ENCODE assay signal across 19 cellular contexts in genomic region chr21:21010228-21010627, GRCh38. TPM values are rescaled to one million over a fixed set of nuclear protein-coding genes. Genes with fewer than 3 reads are reported as not detected.
DNase-seq lines count a peak whose midpoint lies in the region; ATAC-seq and TF ChIP-seq lines count a peak whose summit lies in the region.
"Had no signal": no experiment of that assay in that cellular context is flagged by ENCODE, and none has a peak within 500 bp of the region (broad histone marks: within the 10 kb centered on the region; RNA-seq: fewer than 3 reads in every experiment).

No MANE protein-coding gene starts in this region.

- H3K9me1 ChIP-seq in IMR-90 (ENCODE audit: insufficient read depth, low read length), result no peaks in the 10 kb centered on the region

- no peak overlapping the region for H4K8ac ChIP-seq in IMR-90 (ENCODE audit: low read depth in 2 of 2, low read length in 2 of 2)

- H3K27ac ChIP-seq in IMR-90 (ENCODE audit: insufficient read depth, low read length), result no peak overlapping the region
- H3K27ac ChIP-seq in VCaP, result peak overlapping the region; percentile 72
- H3K27ac ChIP-seq in iPS-18a (ENCODE audit: low read length), result no peak overlapping the region
- H3K27ac ChIP-seq: C4-2B had no signal

- no peak overlapping the region for H3K56ac ChIP-seq in IMR-90 (ENCODE audit: extremely low read depth, insufficient read depth, low read length)

- H2BK20ac ChIP-seq in IMR-90 (ENCODE audit: low read depth, low read length), result no peak overlapping the region

- no peak overlapping the region for H2BK120ac ChIP-seq in IMR-90 (ENCODE audit: low read depth, low read length)

- no peaks in the 10 kb centered on the region for H3K9me3 ChIP-seq in IMR-90 (ENCODE audit: control insufficient read depth, insufficient read depth, low read length)
- H3K9me3 ChIP-seq in iPS-18a (ENCODE audit: control insufficient read depth, low read depth, low read length), result no peaks in the 10 kb centered on the region
- H3K9me3 ChIP-seq: Caco-2 had no signal

- H4K91ac ChIP-seq in IMR-90 (ENCODE audit: insufficient read depth, low read depth, low read length), result no peak overlapping the region

- no peak overlapping the region for H2AK9ac ChIP-seq in IMR-90 (replicated peaks; ENCODE audit: low read depth, low read length, poor library complexity)

- TF ChIP-seq CTCF in HFFc6 (IDR thresholded peaks at IDR 0.05) (no peak), IMR-90 (conservative IDR thresholded peaks at IDR 0.05; ENCODE audit: low read depth, low read length) (no peak), VCaP (conservative IDR thresholded peaks at IDR 0.05) (no peak)

- TF ChIP-seq RAD21 in IMR-90 (IDR thresholded peaks at IDR 0.05; ENCODE audit: low read length), result no peak

- H2BK5ac ChIP-seq in IMR-90 (ENCODE audit: low read depth, low read length, poor library complexity, severe bottlenecking), result no peak overlapping the region

- H3K4ac ChIP-seq in IMR-90 (ENCODE audit: low read depth, low read length), result no peak overlapping the region

- WGBS in IMR-90 (ENCODE audit: extremely low coverage in 2 of 2, insufficient read length in 1 of 2), 2 experiments, result no CpG with 5 or more reads among the region's 3 CpGs

- CTCF ChIA-PET in IMR-90 (lab: Yijun Ruan, JAX), result no interaction called here

- H3K79me1 ChIP-seq in IMR-90 (ENCODE audit: low read depth in 1 of 2, low read length in 2 of 2), result no peaks in the 10 kb centered on the region

- no peak overlapping the region for H3K27ac Mint-ChIP-seq in HFFc6
- no peak overlapping the region for H3K27ac Mint-ChIP-seq in stimulated activated effector memory CD8-positive, alpha-beta T cell treated with anti-CD3 and anti-CD28 coated beads, Interleukin-12 subunit alpha, Interleukin-12 subunit beta, amount 100 ng/mL, for 72 hours
- no peak overlapping the region for H3K27ac Mint-ChIP-seq in activated T-cell treated with anti-CD3 and anti-CD28 coated beads, Interleukin-2, amount 50 U/mL, for 24 hours
- H3K27ac Mint-ChIP-seq: CD8-positive, alpha-beta T cell had no signal

- H2AFZ ChIP-seq in IMR-90 (replicated peaks; ENCODE audit: low read length, poor library complexity), result no peak overlapping the region

- no peaks in the 10 kb centered on the region for H3K9me3 Mint-ChIP-seq in HFFc6
- peaks cover 3% of the 10 kb centered on the region for H3K9me3 Mint-ChIP-seq in stimulated activated effector memory CD8-positive, alpha-beta T cell treated with anti-CD3 and anti-CD28 coated beads, Interleukin-12 subunit alpha, Interleukin-12 subunit beta, amount 100 ng/mL, for 72 hours
- H3K9me3 Mint-ChIP-seq in activated T-cell treated with anti-CD3 and anti-CD28 coated beads, Interleukin-2, amount 50 U/mL, for 24 hours, result no peaks in the 10 kb centered on the region
- H3K9me3 Mint-ChIP-seq: CD8-positive, alpha-beta T cell had no signal

- H3K18ac ChIP-seq in IMR-90 (ENCODE audit: low read depth, low read length), result no peak overlapping the region

- no peak for DNase-seq in HFFc6
- no peak for DNase-seq in IMR-90
- no peak for DNase-seq in stimulated activated effector memory CD8-positive, alpha-beta T cell treated with anti-CD3 and anti-CD28 coated beads, Interleukin-12 subunit alpha, Interleukin-12 subunit beta, amount 100 ng/mL, for 72 hours (ENCODE audit: low spot score in 2 of 2)
- DNase-seq in activated T-cell treated with anti-CD3 and anti-CD28 coated beads, Interleukin-2, amount 50 U/mL, for 24 hours, result no peak
- no peak for DNase-seq in LoVo (ENCODE audit: low spot score)
- DNase-seq: Caco-2; CD4-positive, CD25-positive, alpha-beta regulatory T cell; CD8-positive, alpha-beta T cell; DMS153; DND-41; GDM1; GOT3; H7; HCEC 1CT had no signal

- intact Hi-C loops in IMR-90 (cut with micrococcal nuclease), result no loop called here

- H3K4me3 Mint-ChIP-seq in HFFc6, result peak overlapping the region; percentile 53; the same call in 1 of the 2 replicates
- H3K4me3 Mint-ChIP-seq in stimulated activated effector memory CD8-positive, alpha-beta T cell treated with anti-CD3 and anti-CD28 coated beads, Interleukin-12 subunit alpha, Interleukin-12 subunit beta, amount 100 ng/mL, for 72 hours, result no peak overlapping the region
- no peak overlapping the region for H3K4me3 Mint-ChIP-seq in activated T-cell treated with anti-CD3 and anti-CD28 coated beads, Interleukin-2, amount 50 U/mL, for 24 hours
- H3K4me3 Mint-ChIP-seq: CD4-positive, CD25-positive, alpha-beta regulatory T cell; CD8-positive, alpha-beta T cell had no signal

- H3K27me3 Mint-ChIP-seq in HFFc6 (ENCODE audit: insufficient read depth), result no peaks in the 10 kb centered on the region; the same call in 1 of the 2 replicates
- H3K27me3 Mint-ChIP-seq in activated T-cell treated with anti-CD3 and anti-CD28 coated beads, Interleukin-2, amount 50 U/mL, for 24 hours, result no peaks in the 10 kb centered on the region
- H3K27me3 Mint-ChIP-seq: CD4-positive, CD25-positive, alpha-beta regulatory T cell had no signal

- peaks cover 46% of the 10 kb centered on the region for H3K4me1 Mint-ChIP-seq in HFFc6 (ENCODE audit: low read depth)
- H3K4me1 Mint-ChIP-seq in stimulated activated effector memory CD8-positive, alpha-beta T cell treated with anti-CD3 and anti-CD28 coated beads, Interleukin-12 subunit alpha, Interleukin-12 subunit beta, amount 100 ng/mL, for 72 hours, result no peaks in the 10 kb centered on the region
- no peaks in the 10 kb centered on the region for H3K4me1 Mint-ChIP-seq in activated T-cell treated with anti-CD3 and anti-CD28 coated beads, Interleukin-2, amount 50 U/mL, for 24 hours (ENCODE audit: low read depth)
- H3K4me1 Mint-ChIP-seq: CD4-positive, CD25-positive, alpha-beta regulatory T cell had no signal

- ATAC-seq in IMR-90 (ENCODE audit: low read depth), result no peak
- ATAC-seq in HG02938 (IDR thresholded peaks at IDR 0.05; ENCODE audit: unreplicated experiment), result no peak
- no peak for ATAC-seq in stimulated activated effector memory CD8-positive, alpha-beta T cell treated with anti-CD3 and anti-CD28 coated beads, Interleukin-12 subunit alpha, Interleukin-12 subunit beta, amount 100 ng/mL, for 72 hours
- ATAC-seq: CD8-positive, alpha-beta T cell; GM12878 had no signal

- no peak overlapping the region for H3K14ac ChIP-seq in IMR-90 (replicated peaks; ENCODE audit: low read depth, low read length)

- H3K4me3 ChIP-seq in IMR-90 (ENCODE audit: insufficient read depth, low read depth, low read length) (no peak overlapping the region), iPS-18a (ENCODE audit: low read length) (peak overlapping the region; percentile 28)
- H3K4me3 ChIP-seq: GM12878 had no signal

- H3K4me1 ChIP-seq in IMR-90 (ENCODE audit: control insufficient read depth, insufficient read depth, low read length) (no peaks in the 10 kb centered on the region), iPS-18a (ENCODE audit: control insufficient read depth, low read depth, low read length) (peaks cover 15% of the 10 kb centered on the region)
- H3K4me1 ChIP-seq: Caco-2 had no signal

- no peak overlapping the region for H3K9ac ChIP-seq in IMR-90 (ENCODE audit: low read depth, low read length)
- H3K9ac ChIP-seq in iPS-18a (ENCODE audit: low read length), result no peak overlapping the region

- no peak overlapping the region for H3K4me2 ChIP-seq in IMR-90 (ENCODE audit: low read depth, low read length)

- H3K27me3 ChIP-seq in IMR-90 (ENCODE audit: control insufficient read depth, insufficient read depth, low read length) (no peaks in the 10 kb centered on the region), iPS-18a (ENCODE audit: control insufficient read depth, insufficient read depth, low read length) (no peaks in the 10 kb centered on the region)

- in situ Hi-C loops in IMR-90 (cut with MboI; ENCODE audit: low sequenced_read_pairs), result loop anchor here (25.0 kb wide), 2 partner anchors 902 to 1777 kb away; no protein-coding TSS in a partner anchor

- no peak overlapping the region for H4K5ac ChIP-seq in IMR-90 (ENCODE audit: low read depth, low read length)

- H3K23ac ChIP-seq in IMR-90 (ENCODE audit: low read depth, low read length), result no peak overlapping the region

- TF ChIP-seq POLR2A in IMR-90 (IDR thresholded peaks at IDR 0.05; ENCODE audit: low read depth, low read length), result no peak

- no TSS peak for BruUV-seq in IMR-90 (replicated peaks; lab: Mats Ljungman, UMichigan)

- no peak overlapping the region for H2BK15ac ChIP-seq in IMR-90 (ENCODE audit: low read depth, low read length)

- H2AK5ac ChIP-seq in IMR-90 (ENCODE audit: low read depth, low read length), result no peak overlapping the region

- POLR2A ChIA-PET in IMR-90 (lab: Charles Lee; ENCODE audit: unreplicated experiment), result no interaction called here

- H3K36me3 ChIP-seq in IMR-90 (ENCODE audit: control insufficient read depth, insufficient read depth, low read length) (no peaks in the 10 kb centered on the region), iPS-18a (ENCODE audit: control insufficient read depth, low read depth, low read length) (no peaks in the 10 kb centered on the region)

- no peaks in the 10 kb centered on the region; the same call in 1 of the 2 replicates for H3K36me3 Mint-ChIP-seq in HFFc6 (ENCODE audit: low read depth)
- no peaks in the 10 kb centered on the region for H3K36me3 Mint-ChIP-seq in stimulated activated effector memory CD8-positive, alpha-beta T cell treated with anti-CD3 and anti-CD28 coated beads, Interleukin-12 subunit alpha, Interleukin-12 subunit beta, amount 100 ng/mL, for 72 hours
- H3K36me3 Mint-ChIP-seq in activated T-cell treated with anti-CD3 and anti-CD28 coated beads, Interleukin-2, amount 50 U/mL, for 24 hours (ENCODE audit: low read depth), result no peaks in the 10 kb centered on the region
- H3K36me3 Mint-ChIP-seq: CD4-positive, CD25-positive, alpha-beta regulatory T cell; CD8-positive, alpha-beta T cell had no signal

- H4K20me1 ChIP-seq in IMR-90 (ENCODE audit: insufficient read depth, low read length), result no peaks in the 10 kb centered on the region

- dilution Hi-C loops in IMR-90 (cut with HindIII; ENCODE audit: low sequenced_read_pairs, unreplicated experiment), result no loop called here

TF ChIP-seq in IMR-90, 13 proteins besides CTCF, POLR2A, EP300 and RAD21:
- TF ChIP-seq ELK1 (IDR thresholded peaks at IDR 0.05; ENCODE audit: borderline replicate concordance, low read depth, low read length) (no peak), CEBPB (IDR thresholded peaks at IDR 0.05; ENCODE audit: low read depth, low read length) (peak; percentile 47; the same call in 1 of the 2 replicates)

RNA-seq across cellular contexts. Expression of gene NCAM2, which starts 12.0 kb away (rescaled TPM):
- total RNA-seq in HFFc6 (2021; fragmentation: NEBNext Ultra II Directional; extraction: Animal tissue kit (Norgen Biotek cat#: 25700)), result 10 to 100 TPM in 1 of 6 experiments, 1 to 10 TPM in 5; 2.2 to 10.2 (median 8.8) TPM
- total RNA-seq in IMR-90 (2012; rRNA removed), result 5.0 and 5.6 TPM in 2 replicates
- 1.7 and 2.7 TPM in 2 replicates for polyA plus RNA-seq in IMR-90 (2012; rRNA removed)
- polyA plus RNA-seq in IMR-90 (2012; cell fraction: cytosol; rRNA removed), result 0.29 and 0.34 TPM in 2 replicates
- 0.17 and 1.8 TPM in 2 replicates for polyA plus RNA-seq in IMR-90 (2012; cell fraction: nucleus; rRNA removed; ENCODE audit: low replicate concordance)
- total RNA-seq: Caco-2; CD4-positive, CD25-positive, alpha-beta regulatory T cell; CD8-positive, alpha-beta T cell had no signal
- polyA plus RNA-seq: CD4-positive, CD25-positive, alpha-beta regulatory T cell had no signal
